ENCODE assay signal across 1 cellular context in genomic region chr1:145985129-145985501, GRCh38.
TF ChIP-seq lines count a peak whose summit lies in the region.

No MANE protein-coding gene starts in this region.

TF ChIP-seq in K562, 482 proteins besides CTCF, POLR2A, EP300 and RAD21 (continues in another document):
- TF ChIP-seq JUND (IDR thresholded peaks at IDR 0.05; ENCODE audit: borderline replicate concordance, low read depth, low read length): no peak
- TF ChIP-seq JUND (tag; IDR thresholded peaks at IDR 0.05; ENCODE audit: borderline replicate concordance, low read depth, low read length): peak; percentile 22; the same call in 1 of the 3 replicates
- TF ChIP-seq MGA (IDR thresholded peaks at IDR 0.05): no peak
- no peak for TF ChIP-seq ZNF696 (CRISPR knock-in tag; conservative IDR thresholded peaks at IDR 0.05)
- TF ChIP-seq ZNF175 (CRISPR knock-in tag; IDR thresholded peaks at IDR 0.05; ENCODE audit: low read depth): no peak
- TF ChIP-seq ZNF785 (CRISPR knock-in tag; IDR thresholded peaks at IDR 0.05): no peak
- no peak for TF ChIP-seq ZNF780A (CRISPR knock-in tag; IDR thresholded peaks at IDR 0.05)
- TF ChIP-seq RBM14 (IDR thresholded peaks at IDR 0.05; ENCODE audit: borderline replicate concordance, insufficient read depth, low read depth, low read length): no peak
- TF ChIP-seq BRF1 (IDR thresholded peaks at IDR 0.05; ENCODE audit: borderline replicate concordance, extremely low read depth, insufficient read length): no peak
- TF ChIP-seq GTF2E2 (tag; IDR thresholded peaks at IDR 0.05): 0 out of 2 replicates have a peak, but pooled peaks have one; percentile 18
- TF ChIP-seq PHF8 (IDR thresholded peaks at IDR 0.05; ENCODE audit: borderline replicate concordance, low read length): no peak
- no peak for TF ChIP-seq TFE3 (CRISPR knock-in tag; IDR thresholded peaks at IDR 0.05)
- no peak for TF ChIP-seq ZNF436 (CRISPR knock-in tag; IDR thresholded peaks at IDR 0.05)
- TF ChIP-seq EHMT2 (IDR thresholded peaks at IDR 0.05): no peak
- no peak for TF ChIP-seq SMARCA5 (IDR thresholded peaks at IDR 0.05)
- TF ChIP-seq MTF1 (CRISPR knock-in tag; IDR thresholded peaks at IDR 0.05; ENCODE audit: borderline replicate concordance): no peak
- TF ChIP-seq CCNT2 (IDR thresholded peaks at IDR 0.05; ENCODE audit: borderline replicate concordance, extremely low read depth, insufficient read length, low read depth, low read length): no peak
- no peak for TF ChIP-seq SMAD1 (IDR thresholded peaks at IDR 0.05; ENCODE audit: low read depth, low read length, partially characterized antibody)
- no peak for TF ChIP-seq FOXA1 (IDR thresholded peaks at IDR 0.05; ENCODE audit: borderline replicate concordance)
- TF ChIP-seq AFF1 (IDR thresholded peaks at IDR 0.05; ENCODE audit: low read depth in 1 of 2, partially characterized antibody in 2 of 2): peak in 1 of 2 experiments; percentile 63
- no peak for TF ChIP-seq RNF219 (CRISPR knock-in tag; IDR thresholded peaks at IDR 0.05)
- no peak for TF ChIP-seq ZNF3 (CRISPR knock-in tag; IDR thresholded peaks at IDR 0.05)
- TF ChIP-seq ZNF589 (CRISPR knock-in tag; IDR thresholded peaks at IDR 0.05; ENCODE audit: low read depth): no peak
- no peak for TF ChIP-seq ZNF41 (CRISPR knock-in tag; conservative IDR thresholded peaks at IDR 0.05)
- peak; percentile 9; the same call in 1 of the 2 replicates for TF ChIP-seq L3MBTL2 (IDR thresholded peaks at IDR 0.05)
- no peak for TF ChIP-seq RFX7 (CRISPR knock-in tag; IDR thresholded peaks at IDR 0.05)
- TF ChIP-seq SP1 (CRISPR knock-in tag; IDR thresholded peaks at IDR 0.05): no peak
- no peak for TF ChIP-seq ZNF583 (CRISPR knock-in tag; IDR thresholded peaks at IDR 0.05)
- no peak for TF ChIP-seq NR2C1 (IDR thresholded peaks at IDR 0.05)
- no peak for TF ChIP-seq NR2C1 (tag; IDR thresholded peaks at IDR 0.05)
- TF ChIP-seq TBL1XR1 (IDR thresholded peaks at IDR 0.05; ENCODE audit: low read length in 2 of 2): no peak
- TF ChIP-seq BCOR (IDR thresholded peaks at IDR 0.05): 0 out of 2 replicates have a peak, but pooled peaks have one; percentile 5
- no peak for TF ChIP-seq HNRNPL (IDR thresholded peaks at IDR 0.05; ENCODE audit: low read depth, low read length)
- TF ChIP-seq NFRKB (IDR thresholded peaks at IDR 0.05; ENCODE audit: low read depth): no peak
- TF ChIP-seq KAT7 (CRISPR knock-in tag; IDR thresholded peaks at IDR 0.05; ENCODE audit: borderline replicate concordance): no peak
- TF ChIP-seq ZNF77 (CRISPR knock-in tag; IDR thresholded peaks at IDR 0.05): no peak
- TF ChIP-seq FOS (IDR thresholded peaks at IDR 0.05; ENCODE audit: extremely low read depth, insufficient read length): no peak
- no peak for TF ChIP-seq HNRNPH1 (optimal IDR thresholded peaks at IDR 0.05; ENCODE audit: low read depth, low read length)
- TF ChIP-seq NONO (IDR thresholded peaks at IDR 0.05; ENCODE audit: low read depth in 2 of 2, low read length in 1 of 2): no peak
- TF ChIP-seq NFE2 (IDR thresholded peaks at IDR 0.05; ENCODE audit: low read depth): 0 out of 2 replicates have a peak, but pooled peaks have one; percentile 39
- no peak for TF ChIP-seq MIER1 (IDR thresholded peaks at IDR 0.05; ENCODE audit: low read depth)
- no peak for TF ChIP-seq MED1 (CRISPR knock-in tag; IDR thresholded peaks at IDR 0.05; ENCODE audit: borderline replicate concordance)
- TF ChIP-seq HDAC8 (tag; IDR thresholded peaks at IDR 0.05): no peak
- no peak for TF ChIP-seq ZNF639 (CRISPR knock-in tag; conservative IDR thresholded peaks at IDR 0.05 in 1 of 2, IDR thresholded peaks at IDR 0.05 in 1 of 2)
- no peak for TF ChIP-seq TCF7L2 (IDR thresholded peaks at IDR 0.05; ENCODE audit: low read depth, low read length)
- TF ChIP-seq ESRRA (IDR thresholded peaks at IDR 0.05; ENCODE audit: borderline replicate concordance, low read depth): peak; percentile 67; the same call in 1 of the 2 replicates
- TF ChIP-seq ELF4 (CRISPR knock-in tag; IDR thresholded peaks at IDR 0.05): no peak
- TF ChIP-seq ZNF23 (CRISPR knock-in tag; IDR thresholded peaks at IDR 0.05): no peak
- 0 out of 2 replicates have a peak, but pooled peaks have one; percentile 11 for TF ChIP-seq MTA1 (IDR thresholded peaks at IDR 0.05; ENCODE audit: borderline replicate concordance)
- TF ChIP-seq JUN (IDR thresholded peaks at IDR 0.05; ENCODE audit: borderline replicate concordance, low read depth, low read length): 0 out of 2 replicates have a peak, but pooled peaks have one; percentile 30
- TF ChIP-seq JUN (CRISPR knock-in tag; IDR thresholded peaks at IDR 0.05; ENCODE audit: borderline replicate concordance): no peak
